Comparison of ENCODE assay signal across 8 cellular contexts in the genomic region with DNA sequence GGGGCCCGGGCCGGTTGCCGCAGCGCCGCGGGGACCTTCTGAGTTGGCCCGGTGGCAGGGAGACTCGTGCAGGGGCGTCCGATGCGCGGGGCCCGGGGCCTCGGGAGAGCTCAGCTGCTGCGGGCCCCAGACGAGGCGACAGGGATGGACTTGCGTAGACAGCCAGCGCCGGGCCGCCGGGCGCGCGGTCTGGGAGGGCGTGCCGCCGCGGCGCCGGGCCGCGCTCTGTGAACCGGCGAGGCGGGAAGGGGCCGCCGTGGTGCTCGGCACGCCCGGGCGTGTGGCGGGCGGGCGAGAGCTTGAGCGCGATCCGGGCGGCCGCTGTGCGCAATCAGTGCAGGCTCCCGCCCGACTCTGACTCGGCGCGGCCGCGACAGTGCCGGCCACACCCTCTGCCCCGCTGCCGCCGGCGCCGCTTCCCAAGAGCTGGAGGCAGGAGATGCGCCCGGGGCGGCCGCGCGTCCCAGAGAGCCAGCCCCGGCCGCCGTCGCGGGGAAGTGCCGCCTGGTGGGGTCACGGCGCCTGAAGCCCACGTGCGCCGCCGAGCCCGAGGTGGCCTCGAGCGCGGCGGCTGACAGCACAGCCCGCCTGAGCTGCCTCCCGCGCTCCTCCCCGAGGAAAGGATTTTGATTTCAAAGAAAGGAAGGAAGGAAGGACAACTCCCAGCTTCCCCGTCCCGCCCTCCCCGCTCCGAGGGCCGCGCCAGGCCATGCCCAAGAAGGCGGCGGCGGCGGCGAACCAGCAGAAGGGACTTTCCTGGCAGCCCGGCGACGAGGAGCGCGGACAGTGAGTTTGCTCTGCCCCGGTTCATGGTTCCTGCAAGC. TPM values are rescaled to one million over a fixed set of nuclear protein-coding genes. Genes with fewer than 3 reads are reported as not detected.
A peak's percentile ranks its signal among the peaks of the same experiment; 100 is the strongest.
DNase-seq lines count a peak whose midpoint lies in the region; TF ChIP-seq lines count a peak whose summit lies in the region.

No MANE protein-coding gene starts in this region.

- H3F3A ChIP-seq in MM.1S (ENCODE audit: insufficient read depth, low read length) = peaks cover 26% of the 10 kb centered on the region

- DNase-seq in NCI-H146 (lab: John Stamatoyannopoulos, UW) (peak; percentile 40), NCI-H146 treated with DMSO at 0.1 percent for 48 hours (lab: John Stamatoyannopoulos, UW; ENCODE audit: unreplicated experiment) (no peak), HEK293T (ENCODE audit: extremely low spot score) (peak; percentile 67), MM.1S (peak; percentile 63), endothelial cell (ENCODE audit: low spot score) (peak; percentile 51)
- peak; percentile 82 for DNase-seq in activated CD8-positive, alpha-beta memory T cell treated with anti-CD3 and anti-CD28 coated beads for 24 hours

- no peak for TF ChIP-seq CTCF in MM.1S (IDR thresholded peaks at IDR 0.05; ENCODE audit: low read length)
- no peak for TF ChIP-seq CTCF in endothelial cell (IDR thresholded peaks at IDR 0.05; ENCODE audit: unreplicated experiment)

- H3K4me3 ChIP-seq in MM.1S (ENCODE audit: low read length) (peak overlapping the region; percentile 75), mononuclear cell (ENCODE audit: low read length) (peak overlapping the region; percentile 82), subcutaneous abdominal adipose tissue (ENCODE audit: low read depth in 1 of 5, low read length in 5 of 5) (peak overlapping the region in 4 of 5 donors; percentile 81 to 89 (median 84))

- H3K9ac ChIP-seq in MM.1S (ENCODE audit: low read length) (peak overlapping the region; percentile 94), subcutaneous abdominal adipose tissue (ENCODE audit: low read length in 5 of 5) (peak overlapping the region in 4 of 5 donors; percentile 66 to 96 (median 92))

- H3K9me3 ChIP-seq in MM.1S (replicated peaks; ENCODE audit: insufficient read depth, low read length) (no peaks in the 10 kb centered on the region), mononuclear cell (ENCODE audit: low read depth, low read length) (no peaks in the 10 kb centered on the region), subcutaneous abdominal adipose tissue (ENCODE audit: control insufficient read depth in 5 of 5, low read length in 5 of 5) (peaks cover 0 to 2% (median 1%) of the 10 kb centered on the region in 5 donors)

- no peaks in the 10 kb centered on the region for H4K20me1 ChIP-seq in MM.1S (ENCODE audit: insufficient read depth, low read length)

- H3K4me1 ChIP-seq in MM.1S (ENCODE audit: low read length) (peaks cover 14% of the 10 kb centered on the region), mononuclear cell (ENCODE audit: insufficient read depth, low read length) (peaks cover 37% of the 10 kb centered on the region), subcutaneous abdominal adipose tissue (ENCODE audit: control insufficient read depth in 5 of 5, insufficient read depth in 5 of 5, low read length in 5 of 5) (peaks cover 6 to 62% (median 53%) of the 10 kb centered on the region in 5 donors)

- H3K4me1 Mint-ChIP-seq in endothelial cell (ENCODE audit: unreplicated experiment) = peaks cover 41% of the 10 kb centered on the region

- no peak overlapping the region for H3K27ac Mint-ChIP-seq in endothelial cell (ENCODE audit: unreplicated experiment)

- peak overlapping the region; percentile 56; the same call in 1 of the 2 replicates for H2AFZ ChIP-seq in MM.1S (ENCODE audit: low read length)

- H3K4me3 Mint-ChIP-seq in endothelial cell (ENCODE audit: unreplicated experiment) = peak overlapping the region; percentile 85

- H3K9me2 ChIP-seq in MM.1S (replicated peaks; ENCODE audit: insufficient read depth, low read length) = no peaks in the 10 kb centered on the region

- peaks cover 11% of the 10 kb centered on the region for H3K27me3 Mint-ChIP-seq in endothelial cell (ENCODE audit: unreplicated experiment)

- no peaks in the 10 kb centered on the region for H3K27me3 ChIP-seq in MM.1S (replicated peaks; ENCODE audit: insufficient read depth, low read length)
- H3K27me3 ChIP-seq in mononuclear cell (ENCODE audit: insufficient read depth, low read length) = no peaks in the 10 kb centered on the region
- H3K27me3 ChIP-seq in subcutaneous abdominal adipose tissue (ENCODE audit: control insufficient read depth in 5 of 5, insufficient read depth in 4 of 5, low read length in 5 of 5) = no peaks in the 10 kb centered on the region

- H3K4me2 ChIP-seq in MM.1S (ENCODE audit: low read depth, low read length) = peak overlapping the region; percentile 87; the same call in 1 of the 2 replicates

- peaks cover 55% of the 10 kb centered on the region for H3K79me2 ChIP-seq in MM.1S (ENCODE audit: low read length)

- H3K27ac ChIP-seq in MM.1S (ENCODE audit: low read length) = peak overlapping the region; percentile 87
- H3K27ac ChIP-seq in subcutaneous abdominal adipose tissue (ENCODE audit: low read depth, low read length) = peak overlapping the region; percentile 97

- H3K36me3 Mint-ChIP-seq in endothelial cell (ENCODE audit: low read depth, unreplicated experiment) = peaks cover 13% of the 10 kb centered on the region

- POLR2A ChIA-PET in HEK293T (lab: Yijun Ruan, JAX) = interaction anchor here (0.7 to 3.0 kb wide), 13 partner anchors 10 to 264 kb away, joined by 3 to 34 read pairs (median 4); no protein-coding TSS in a partner anchor

- H3K9me3 Mint-ChIP-seq in endothelial cell (ENCODE audit: unreplicated experiment) = no peaks in the 10 kb centered on the region

- H3K36me3 ChIP-seq in MM.1S (replicated peaks; ENCODE audit: insufficient read depth, low read length) (no peaks in the 10 kb centered on the region), subcutaneous abdominal adipose tissue (ENCODE audit: control insufficient read depth in 5 of 5, insufficient read depth in 5 of 5, low read length in 5 of 5) (peaks cover 5 to 13% (median 9%) of the 10 kb centered on the region in 5 donors)

- CTCF ChIA-PET in HEK293T (lab: Yijun Ruan, JAX) = interaction anchor here (0.6 to 1.2 kb wide), 3 partner anchors 10 to 265 kb away, joined by 3 to 5 read pairs (median 3); no protein-coding TSS in a partner anchor

TF ChIP-seq in HEK293T, 16 proteins besides CTCF, POLR2A, EP300 and RAD21:
- no peak for TF ChIP-seq SP1 (IDR thresholded peaks at IDR 0.05)
- TF ChIP-seq LEF1 (IDR thresholded peaks at IDR 0.05; ENCODE audit: borderline replicate concordance) = peak; percentile 9; the same call in 1 of the 2 replicates
- TF ChIP-seq ARNT (IDR thresholded peaks at IDR 0.05) = peak; percentile 47; the same call in 1 of the 2 replicates
- TF ChIP-seq L3MBTL2 (conservative IDR thresholded peaks at IDR 0.05) = peak; percentile 59

RNA-seq across cellular contexts. Expression of a gene that starts 0.7 kb away (rescaled TPM):
- 86.0 TPM for total RNA-seq in endothelial cell (ENCODE audit: unreplicated experiment)
- total RNA-seq in mononuclear cell = 21.3 TPM

RNA-seq across cellular contexts. Expression of a gene that starts 11.8 kb away (rescaled TPM):
- 35.7 TPM for total RNA-seq in endothelial cell (ENCODE audit: unreplicated experiment)
- total RNA-seq in mononuclear cell = 8.6 TPM
